ENCODE assay signal across 16 cellular contexts in the genomic region with DNA sequence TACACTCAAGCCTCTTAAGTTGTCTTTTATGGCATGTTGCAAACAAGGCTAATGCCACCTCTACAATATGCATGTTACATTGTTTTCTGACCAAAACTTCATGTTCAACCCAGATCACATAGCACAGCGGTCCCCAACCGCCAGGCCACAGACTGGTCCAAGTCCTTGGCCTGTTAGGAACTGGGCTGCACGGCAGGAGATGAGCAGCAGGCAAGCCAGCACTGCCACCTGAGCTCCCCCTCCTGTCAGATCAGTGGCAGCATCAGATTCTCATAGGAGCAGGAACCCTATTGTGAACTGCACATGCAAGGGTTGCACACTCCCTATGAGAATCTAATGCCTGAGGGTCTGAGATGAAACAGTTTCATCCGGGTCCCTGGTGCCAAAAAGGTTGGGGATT.
DNase-seq lines count a peak whose midpoint lies in the region; ATAC-seq, FAIRE-seq and TF ChIP-seq lines count a peak whose summit lies in the region.
"Had no signal": no experiment of that assay in that cellular context is flagged by ENCODE, and none has a peak within 500 bp of the region (broad histone marks: within the 10 kb centered on the region; RNA-seq: fewer than 3 reads in every experiment).

No MANE protein-coding gene starts in this region.

- no peaks in the 10 kb centered on the region for H3K36me3 ChIP-seq in Karpas-422 (ENCODE audit: insufficient read depth, low read length)
- no peaks in the 10 kb centered on the region for H3K36me3 ChIP-seq in GM12878 (ENCODE audit: control insufficient read depth in 2 of 2, insufficient read depth in 2 of 2, low read length in 1 of 2)
- H3K36me3 ChIP-seq in GM23248 (ENCODE audit: low read depth), result no peaks in the 10 kb centered on the region
- H3K36me3 ChIP-seq: SJSA1, upper lobe of right lung had no signal

- H3K27me3 Mint-ChIP-seq in nephron (ENCODE audit: low read depth), result no peaks in the 10 kb centered on the region
- H3K27me3 Mint-ChIP-seq in effector memory CD8-positive, alpha-beta T cell, result no peaks in the 10 kb centered on the region

- BruUV-seq in GM12878 (replicated peaks; lab: Mats Ljungman, UMichigan), result no TSS peak

- 32% methylated on average over 4 of the region's 4 CpGs for WGBS in GM12878 (ENCODE audit: insufficient coverage, insufficient replicate concordance, low lambda C conversion rate, missing lambda C conversion rate)
- 94 to 96% methylated on average over 4 of the region's 4 CpGs for WGBS in GM23248 (ENCODE audit: low coverage in 1 of 2, low lambda C conversion rate in 2 of 2, missing lambda C conversion rate in 2 of 2), 2 experiments

- POLR2A ChIA-PET in GM12878 (lab: Charles Lee), result no interaction called here

- RAD21 ChIA-PET in GM12878 (lab: Charles Lee; ENCODE audit: unreplicated experiment), result interaction anchor here (1.9 kb wide), 1 partner anchor 19 kb away, joined by 5 read pairs; no protein-coding TSS in a partner anchor

- H3K4me2 ChIP-seq in Karpas-422 (ENCODE audit: low read depth, low read length, poor library complexity, severe bottlenecking), result peak overlapping the region; percentile 63
- no peak overlapping the region for H3K4me2 ChIP-seq in GM12878 (ENCODE audit: control insufficient read depth, insufficient read depth)
- no peak overlapping the region for H3K4me2 ChIP-seq in GM23248 (ENCODE audit: unreplicated experiment)

- H3F3A ChIP-seq in GM23248 (ENCODE audit: insufficient read depth), result 0 out of 2 replicates have a peak, but pooled peaks cover 4% of the 10 kb centered on the region

- H4K20me1 ChIP-seq in Karpas-422 (ENCODE audit: insufficient read depth, low read depth, low read length), result no peaks in the 10 kb centered on the region
- H4K20me1 ChIP-seq in GM12878 (ENCODE audit: control insufficient read depth, insufficient read depth), result no peaks in the 10 kb centered on the region
- no peaks in the 10 kb centered on the region for H4K20me1 ChIP-seq in GM23248 (ENCODE audit: insufficient read depth)

- H3K9me3 ChIP-seq in Karpas-422 (ENCODE audit: low read length) (no peaks in the 10 kb centered on the region), GM12878 (replicated peaks; ENCODE audit: control insufficient read depth, insufficient read depth, low read length) (no peaks in the 10 kb centered on the region), GM23248 (ENCODE audit: low read depth) (no peaks in the 10 kb centered on the region)
- H3K9me3 ChIP-seq: SJSA1, upper lobe of right lung had no signal

- intact Hi-C loops in GM12878 (cut with micrococcal nuclease; ENCODE audit: unreplicated experiment), result no loop called here

- CTCF ChIA-PET in GM12878 (lab: Yijun Ruan, JAX), result no interaction called here

- ATAC-seq in GM12878 (peak; percentile 50; the same call in 2 of the 3 replicates), GM21619 (IDR thresholded peaks at IDR 0.05; ENCODE audit: unreplicated experiment) (no peak)
- ATAC-seq in effector memory CD8-positive, alpha-beta T cell (replicated peaks), result no peak
- ATAC-seq: esophagus mucosa; naive thymus-derived CD8-positive, alpha-beta T cell; upper lobe of right lung had no signal

- H3K9me2 ChIP-seq in Karpas-422 (replicated peaks; ENCODE audit: insufficient read depth, low read length), result no peaks in the 10 kb centered on the region
- H3K9me2 ChIP-seq in GM23248 (ENCODE audit: insufficient read depth), result no peaks in the 10 kb centered on the region

- H3K9me3 Mint-ChIP-seq in nephron, result no peaks in the 10 kb centered on the region
- H3K9me3 Mint-ChIP-seq in effector memory CD8-positive, alpha-beta T cell, result no peaks in the 10 kb centered on the region
- H3K9me3 Mint-ChIP-seq: naive thymus-derived CD8-positive, alpha-beta T cell had no signal

- H3K4me1 ChIP-seq in Karpas-422 (ENCODE audit: low read length) (peaks cover 80% of the 10 kb centered on the region), GM12878 (ENCODE audit: control insufficient read depth, insufficient read depth, low read length) (no peaks in the 10 kb centered on the region), GM23248 (ENCODE audit: insufficient read depth) (peaks cover 12% of the 10 kb centered on the region)
- H3K4me1 ChIP-seq: SJSA1, upper lobe of right lung had no signal

- no peak for TF ChIP-seq POLR2A in GM12878 (IDR thresholded peaks at IDR 0.05; ENCODE audit: low read depth, low read length)

- H3K27me3 ChIP-seq in Karpas-422 (ENCODE audit: low read length) (no peaks in the 10 kb centered on the region), GM12878 (replicated peaks in 1 of 2; ENCODE audit: control insufficient read depth in 2 of 2, insufficient read depth in 2 of 2, low read length in 1 of 2) (no peaks in the 10 kb centered on the region), GM23248 (replicated peaks; ENCODE audit: insufficient read depth) (no peaks in the 10 kb centered on the region)
- H3K27me3 ChIP-seq: SJSA1, upper lobe of right lung had no signal

- H3K9ac ChIP-seq in Karpas-422 (ENCODE audit: low read length), result no peak overlapping the region; the same call in 1 of the 2 replicates
- H3K9ac ChIP-seq in GM12878 (ENCODE audit: control insufficient read depth, insufficient read depth, low read length), result no peak overlapping the region
- no peak overlapping the region for H3K9ac ChIP-seq in GM23248

- FAIRE-seq in GM12878 (lab: Jason Lieb, UNC), result peak; percentile 23
- FAIRE-seq: small intestine had no signal

- SMC1A ChIA-PET in GM12878 (lab: Charles Lee; ENCODE audit: uncharacterized antibody, unreplicated experiment), result no interaction called here

- in situ Hi-C loops in GM12878 (cut with MboI) (no loop called here), GM23248 (cut with MboI) (no loop called here)

- H3K4me3 ChIP-seq in Karpas-422 (ENCODE audit: low read length) (no peak overlapping the region), GM12878 (no peak overlapping the region), GM23248 (no peak overlapping the region)
- H3K4me3 ChIP-seq: SJSA1, upper lobe of right lung had no signal

- peaks cover 35% of the 10 kb centered on the region for H3K4me1 Mint-ChIP-seq in nephron
- H3K4me1 Mint-ChIP-seq in effector memory CD8-positive, alpha-beta T cell (ENCODE audit: low read depth in 2 of 2), result no peaks in the 10 kb centered on the region
- H3K4me1 Mint-ChIP-seq: immature natural killer cell; naive thymus-derived CD8-positive, alpha-beta T cell had no signal

- TF ChIP-seq CTCF in GM12878 (IDR thresholded peaks at IDR 0.05 in 2 of 3, conservative IDR thresholded peaks at IDR 0.05 in 1 of 3; ENCODE audit: control insufficient read depth in 2 of 3, extremely low read depth in 1 of 3, insufficient read depth in 1 of 3, low read depth in 3 of 3, low read length in 3 of 3), result 0 out of 6 replicates have a peak, but pooled peaks of 1 of the 3 experiments have one; percentile 4
- peak in 1 of 3 experiments; percentile 10 for TF ChIP-seq CTCF in nephron (IDR thresholded peaks at IDR 0.05; ENCODE audit: unreplicated experiment in 3 of 3)

- no peak for TF ChIP-seq EP300 in GM12878 (IDR thresholded peaks at IDR 0.05; ENCODE audit: borderline replicate concordance in 1 of 2, control insufficient read depth in 1 of 2, low read depth in 2 of 2, low read length in 2 of 2)

- no peak overlapping the region for H3K4me3 Mint-ChIP-seq in nephron
- H3K4me3 Mint-ChIP-seq in effector memory CD8-positive, alpha-beta T cell, result no peak overlapping the region
- H3K4me3 Mint-ChIP-seq: immature natural killer cell; naive thymus-derived CD8-positive, alpha-beta T cell had no signal

- H3K27ac ChIP-seq in Karpas-422 (ENCODE audit: low read length) (peak overlapping the region; percentile 72), GM12878 (ENCODE audit: control insufficient read depth, insufficient read depth) (no peak overlapping the region), GM23248 (no peak overlapping the region)
- H3K27ac ChIP-seq: SJSA1, upper lobe of right lung had no signal

- DNase-seq in NCI-H748 (lab: John Stamatoyannopoulos, UW; ENCODE audit: unreplicated experiment) (peak; percentile 21), NCI-H748 treated with DMSO at 0.1 percent for 48 hours (lab: John Stamatoyannopoulos, UW) (no peak), Karpas-422 (peak; percentile 76), GM12878 (ENCODE audit: low read depth, low spot score) (no peak), GM23248 (no peak)
- no peak for DNase-seq in effector memory CD8-positive, alpha-beta T cell
- DNase-seq: activated CD4-positive, alpha-beta T cell treated with anti-CD3 and anti-CD28 coated beads, Interleukin-2, amount 50 U/mL, for 1 hour; immature natural killer cell; naive thymus-derived CD8-positive, alpha-beta T cell; NCI-H2171; small intestine; upper lobe of right lung had no signal

- H3K36me3 Mint-ChIP-seq in nephron (ENCODE audit: low read depth), result no peaks in the 10 kb centered on the region
- no peaks in the 10 kb centered on the region for H3K36me3 Mint-ChIP-seq in effector memory CD8-positive, alpha-beta T cell (ENCODE audit: insufficient read depth)
- H3K36me3 Mint-ChIP-seq: immature natural killer cell; naive thymus-derived CD8-positive, alpha-beta T cell had no signal

- TF ChIP-seq RAD21 in GM12878 (IDR thresholded peaks at IDR 0.05; ENCODE audit: insufficient read depth, low read depth, low read length), result no peak

- H3K79me2 ChIP-seq in Karpas-422 (ENCODE audit: low read length) (no peaks in the 10 kb centered on the region), GM12878 (ENCODE audit: control insufficient read depth, insufficient read depth, low read length) (no peaks in the 10 kb centered on the region), GM23248 (ENCODE audit: insufficient read depth) (no peaks in the 10 kb centered on the region)

- H2AFZ ChIP-seq in Karpas-422 (ENCODE audit: low read length), result peak overlapping the region; percentile 70
- H2AFZ ChIP-seq in GM12878 (ENCODE audit: control insufficient read depth, low read depth, low read length), result no peak overlapping the region
- H2AFZ ChIP-seq in GM23248, result no peak overlapping the region

- H3K27ac Mint-ChIP-seq in nephron, result peak overlapping the region in 2 of 3 experiments; percentile 33 to 61
- no peak overlapping the region for H3K27ac Mint-ChIP-seq in effector memory CD8-positive, alpha-beta T cell
- H3K27ac Mint-ChIP-seq: immature natural killer cell; naive thymus-derived CD8-positive, alpha-beta T cell had no signal

TF ChIP-seq in GM12878, 131 proteins besides CTCF, POLR2A, EP300 and RAD21 (continues in another document):
- TF ChIP-seq BHLHE40 (IDR thresholded peaks at IDR 0.05; ENCODE audit: borderline replicate concordance in 1 of 2, low read depth in 2 of 2, low read length in 1 of 2), result no peak
- no peak for TF ChIP-seq RELA (IDR thresholded peaks at IDR 0.05; ENCODE audit: borderline replicate concordance, partially characterized antibody)
- TF ChIP-seq MYB (IDR thresholded peaks at IDR 0.05; ENCODE audit: borderline replicate concordance, low read depth, low read length), result no peak
- no peak for TF ChIP-seq CBX3 (IDR thresholded peaks at IDR 0.05; ENCODE audit: borderline replicate concordance, low read depth)
- no peak for TF ChIP-seq RUNX3 (IDR thresholded peaks at IDR 0.05; ENCODE audit: low read length)
- TF ChIP-seq CBFB (IDR thresholded peaks at IDR 0.05; ENCODE audit: low read depth), result no peak
- no peak for TF ChIP-seq IRF4 (IDR thresholded peaks at IDR 0.05; ENCODE audit: low read depth, low read length)
- no peak for TF ChIP-seq HDGF (IDR thresholded peaks at IDR 0.05)
- no peak for TF ChIP-seq MXI1 (IDR thresholded peaks at IDR 0.05; ENCODE audit: low read depth, low read length)
- no peak for TF ChIP-seq FOS (IDR thresholded peaks at IDR 0.05; ENCODE audit: borderline replicate concordance, extremely low read depth, insufficient read length)

Comparison
In these comparisons a context has a peak if more than half of its experiments do, and no peak if none do; other contexts are left out.
1. DNase-seq: peak in NCI-H748 (single experiment) and Karpas-422 (single experiment); none in NCI-H748 treated with DMSO at 0.1 percent for 48 hours (single experiment), GM12878 (single experiment), GM23248 (single experiment) and effector memory CD8-positive, alpha-beta T cell (0 of 3).
2. H3K27ac Mint-ChIP-seq: peak in nephron (2 of 3); none in effector memory CD8-positive, alpha-beta T cell (0 of 2).